1 cellular context compared by ENCODE assay signal in genomic region chr3:162932503-162932902, GRCh38.
TF ChIP-seq lines count a peak whose summit lies in the region.

No MANE protein-coding gene starts in this region.

TF ChIP-seq in HepG2, 621 proteins besides CTCF, POLR2A, EP300 and RAD21 (continued from another document):
- TF ChIP-seq, protein P1, sequence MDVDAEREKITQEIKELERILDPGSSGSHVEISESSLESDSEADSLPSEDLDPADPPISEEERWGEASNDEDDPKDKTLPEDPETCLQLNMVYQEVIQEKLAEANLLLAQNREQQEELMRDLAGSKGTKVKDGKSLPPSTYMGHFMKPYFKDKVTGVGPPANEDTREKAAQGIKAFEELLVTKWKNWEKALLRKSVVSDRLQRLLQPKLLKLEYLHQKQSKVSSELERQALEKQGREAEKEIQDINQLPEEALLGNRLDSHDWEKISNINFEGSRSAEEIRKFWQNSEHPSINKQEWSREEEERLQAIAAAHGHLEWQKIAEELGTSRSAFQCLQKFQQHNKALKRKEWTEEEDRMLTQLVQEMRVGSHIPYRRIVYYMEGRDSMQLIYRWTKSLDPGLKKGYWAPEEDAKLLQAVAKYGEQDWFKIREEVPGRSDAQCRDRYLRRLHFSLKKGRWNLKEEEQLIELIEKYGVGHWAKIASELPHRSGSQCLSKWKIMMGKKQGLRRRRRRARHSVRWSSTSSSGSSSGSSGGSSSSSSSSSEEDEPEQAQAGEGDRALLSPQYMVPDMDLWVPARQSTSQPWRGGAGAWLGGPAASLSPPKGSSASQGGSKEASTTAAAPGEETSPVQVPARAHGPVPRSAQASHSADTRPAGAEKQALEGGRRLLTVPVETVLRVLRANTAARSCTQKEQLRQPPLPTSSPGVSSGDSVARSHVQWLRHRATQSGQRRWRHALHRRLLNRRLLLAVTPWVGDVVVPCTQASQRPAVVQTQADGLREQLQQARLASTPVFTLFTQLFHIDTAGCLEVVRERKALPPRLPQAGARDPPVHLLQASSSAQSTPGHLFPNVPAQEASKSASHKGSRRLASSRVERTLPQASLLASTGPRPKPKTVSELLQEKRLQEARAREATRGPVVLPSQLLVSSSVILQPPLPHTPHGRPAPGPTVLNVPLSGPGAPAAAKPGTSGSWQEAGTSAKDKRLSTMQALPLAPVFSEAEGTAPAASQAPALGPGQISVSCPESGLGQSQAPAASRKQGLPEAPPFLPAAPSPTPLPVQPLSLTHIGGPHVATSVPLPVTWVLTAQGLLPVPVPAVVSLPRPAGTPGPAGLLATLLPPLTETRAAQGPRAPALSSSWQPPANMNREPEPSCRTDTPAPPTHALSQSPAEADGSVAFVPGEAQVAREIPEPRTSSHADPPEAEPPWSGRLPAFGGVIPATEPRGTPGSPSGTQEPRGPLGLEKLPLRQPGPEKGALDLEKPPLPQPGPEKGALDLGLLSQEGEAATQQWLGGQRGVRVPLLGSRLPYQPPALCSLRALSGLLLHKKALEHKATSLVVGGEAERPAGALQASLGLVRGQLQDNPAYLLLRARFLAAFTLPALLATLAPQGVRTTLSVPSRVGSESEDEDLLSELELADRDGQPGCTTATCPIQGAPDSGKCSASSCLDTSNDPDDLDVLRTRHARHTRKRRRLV (CRISPR knock-in tag; IDR thresholded peaks at IDR 0.05), result no peak
- TF ChIP-seq AHR (CRISPR knock-in tag; IDR thresholded peaks at IDR 0.05) (no peak), MYNN (CRISPR knock-in tag; IDR thresholded peaks at IDR 0.05; ENCODE audit: low read depth) (no peak), ATM (IDR thresholded peaks at IDR 0.05; ENCODE audit: borderline replicate concordance) (no peak)
